ENCODE assay signal across 10 cellular contexts in genomic region chr7:42238709-42239395, GRCh38. TPM values are rescaled to one million over a fixed set of nuclear protein-coding genes. Genes with fewer than 3 reads are reported as not detected.
A peak's percentile ranks its signal among the peaks of the same experiment; 100 is the strongest.
DNase-seq lines count a peak whose midpoint lies in the region; ATAC-seq and TF ChIP-seq lines count a peak whose summit lies in the region.
"Had no signal": no experiment of that assay in that cellular context is flagged by ENCODE, and none has a peak within 500 bp of the region (broad histone marks: within the 10 kb centered on the region; RNA-seq: fewer than 3 reads in every experiment).

No MANE protein-coding gene starts in this region.

- TF ChIP-seq CTCF in AG04450 (IDR thresholded peaks at IDR 0.05; ENCODE audit: low read depth, low read length) = no peak
- no peak for TF ChIP-seq CTCF in MM.1S (IDR thresholded peaks at IDR 0.05; ENCODE audit: low read length)

- no peaks in the 10 kb centered on the region for H3K36me3 Mint-ChIP-seq in effector memory CD8-positive, alpha-beta T cell (ENCODE audit: insufficient read depth)

- H3F3A ChIP-seq in MM.1S (ENCODE audit: insufficient read depth, low read length) = no peaks in the 10 kb centered on the region

- H3K9me3 ChIP-seq in AG04450 (ENCODE audit: control insufficient read depth, insufficient read depth, low read length) = no peaks in the 10 kb centered on the region; the same call in 1 of the 2 replicates
- H3K9me3 ChIP-seq in HUES48 (ENCODE audit: control insufficient read depth, insufficient read depth, low read length) = no peaks in the 10 kb centered on the region
- no peaks in the 10 kb centered on the region for H3K9me3 ChIP-seq in MM.1S (replicated peaks; ENCODE audit: insufficient read depth, low read length)

- H3K27me3 Mint-ChIP-seq in effector memory CD8-positive, alpha-beta T cell = peaks cover 42 to 63% of the 10 kb centered on the region in 2 donors

- peak overlapping the region; percentile 76 to 82 for H3K4me3 Mint-ChIP-seq in effector memory CD8-positive, alpha-beta T cell

- H3K9me2 ChIP-seq in MM.1S (replicated peaks; ENCODE audit: insufficient read depth, low read length) = no peaks in the 10 kb centered on the region

- H3K4me1 ChIP-seq in HUES48 (ENCODE audit: control insufficient read depth, insufficient read depth, low read length) = peaks cover 36% of the 10 kb centered on the region
- H3K4me1 ChIP-seq in MM.1S (ENCODE audit: low read length) = no peaks in the 10 kb centered on the region

- H3K27me3 ChIP-seq in AG04450 (ENCODE audit: control insufficient read depth, insufficient read depth, low read length) = no peaks in the 10 kb centered on the region
- peaks cover 44% of the 10 kb centered on the region for H3K27me3 ChIP-seq in HUES48 (ENCODE audit: control insufficient read depth, insufficient read depth, low read length)
- H3K27me3 ChIP-seq in MM.1S (replicated peaks; ENCODE audit: insufficient read depth, low read length) = no peaks in the 10 kb centered on the region

- POLR2A ChIA-PET in AG04450 (lab: Yijun Ruan, JAX) = interaction anchor here (0.6 to 1.1 kb wide), 2 partner anchors 19 to 138 kb away, joined by 3 read pairs; no protein-coding TSS in a partner anchor

- H3K27ac Mint-ChIP-seq in effector memory CD8-positive, alpha-beta T cell = no peak overlapping the region
- H3K27ac Mint-ChIP-seq: dendritic cell treated with granulocyte-macrophage colony-stimulating factor and Interleukin-4, amounts not matched to agents 40 ng/mL and 50 ng/mL, for 4 days had no signal

- no peaks in the 10 kb centered on the region for H3K79me2 ChIP-seq in MM.1S (ENCODE audit: low read length)

- peaks cover 5 to 10% of the 10 kb centered on the region in 2 donors for H3K4me1 Mint-ChIP-seq in effector memory CD8-positive, alpha-beta T cell (ENCODE audit: low read depth in 2 of 2)

- peaks cover 0 to 6% of the 10 kb centered on the region in 2 donors for H3K9me3 Mint-ChIP-seq in effector memory CD8-positive, alpha-beta T cell
- H3K9me3 Mint-ChIP-seq: dendritic cell treated with granulocyte-macrophage colony-stimulating factor and Interleukin-4, amounts not matched to agents 40 ng/mL and 50 ng/mL, for 4 days had no signal

- no peaks in the 10 kb centered on the region for H3K36me3 ChIP-seq in HUES48 (ENCODE audit: control insufficient read depth, insufficient read depth, low read length)
- no peaks in the 10 kb centered on the region for H3K36me3 ChIP-seq in MM.1S (replicated peaks; ENCODE audit: insufficient read depth, low read length)

- H3K27ac ChIP-seq in AG04450 (ENCODE audit: low read depth, low read length) (peak overlapping the region; percentile 91), HUES48 (ENCODE audit: low read depth, low read length) (peak overlapping the region; percentile 91), MM.1S (ENCODE audit: low read length) (no peak overlapping the region)

- H3K9ac ChIP-seq in HUES48 (ENCODE audit: low read depth, low read length) (peak overlapping the region; percentile 46), MM.1S (ENCODE audit: low read length) (no peak overlapping the region)

- no peak overlapping the region for H2AFZ ChIP-seq in MM.1S (ENCODE audit: low read length)

- H3K4me3 ChIP-seq in AG04450 (ENCODE audit: low read depth, low read length) (no peak overlapping the region; the same call in 1 of the 2 replicates), HUES48 (ENCODE audit: low read depth, low read length) (peak overlapping the region; percentile 90), MM.1S (ENCODE audit: low read length) (no peak overlapping the region)

- H4K20me1 ChIP-seq in MM.1S (ENCODE audit: insufficient read depth, low read length) = no peaks in the 10 kb centered on the region

- H3K4me2 ChIP-seq in MM.1S (ENCODE audit: low read depth, low read length) = no peak overlapping the region

- no peak for ATAC-seq in effector memory CD8-positive, alpha-beta T cell (replicated peaks)

- peak; percentile 34 for DNase-seq in AG04450 (ENCODE audit: low read depth, low spot score)
- DNase-seq in effector memory CD8-positive, alpha-beta T cell = no peak
- peak; percentile 63 for DNase-seq in myocyte (ENCODE audit: low read depth)
- DNase-seq in MM.1S = no peak
- no peak for DNase-seq in COR-L47 (lab: John Stamatoyannopoulos, UW)
- DNase-seq in DMS79 treated with DMSO at 0.1 percent for 48 hours (lab: John Stamatoyannopoulos, UW) = no peak
- DNase-seq in stimulated activated CD4-positive, alpha-beta T cell treated with anti-CD3 and anti-CD28 coated beads, Interleukin-2, amount 100 ng/mL, for 24 hours = no peak
- DNase-seq: NCI-H2107 had no signal

- CTCF ChIA-PET in AG04450 (lab: Charles Lee) = interaction anchor here (0.6 to 1.4 kb wide), 6 partner anchors 35 to 638 kb away, joined by 3 to 7 read pairs (median 3); no protein-coding TSS in a partner anchor

RNA-seq across cellular contexts. Expression of gene GLI3, which starts 1.8 kb away (rescaled TPM):
- polyA plus RNA-seq in AG04450 (2011; rRNA removed) = 6.0 and 7.2 TPM in 2 replicates
- polyA minus RNA-seq in AG04450 (2011; rRNA and poly(A)+ RNA removed) = 16.7 and 17.4 TPM in 2 replicates
- total RNA-seq in myocyte = 2.7 and 3.7 TPM in 2 replicates
- polyA plus RNA-seq in myocyte (2012) = 1.8 TPM

Comparison
In these comparisons a context has a peak if more than half of its experiments do, and no peak if none do; other contexts are left out.
1. DNase-seq: peak in AG04450 (single experiment) and myocyte (single experiment); none in effector memory CD8-positive, alpha-beta T cell (0 of 3), MM.1S (single experiment), COR-L47 (single experiment), DMS79 treated with DMSO at 0.1 percent for 48 hours (single experiment) and stimulated activated CD4-positive, alpha-beta T cell treated with anti-CD3 and anti-CD28 coated beads, Interleukin-2, amount 100 ng/mL, for 24 hours (0 of 2).